8 cellular contexts compared by ENCODE assay signal in the genomic region with DNA sequence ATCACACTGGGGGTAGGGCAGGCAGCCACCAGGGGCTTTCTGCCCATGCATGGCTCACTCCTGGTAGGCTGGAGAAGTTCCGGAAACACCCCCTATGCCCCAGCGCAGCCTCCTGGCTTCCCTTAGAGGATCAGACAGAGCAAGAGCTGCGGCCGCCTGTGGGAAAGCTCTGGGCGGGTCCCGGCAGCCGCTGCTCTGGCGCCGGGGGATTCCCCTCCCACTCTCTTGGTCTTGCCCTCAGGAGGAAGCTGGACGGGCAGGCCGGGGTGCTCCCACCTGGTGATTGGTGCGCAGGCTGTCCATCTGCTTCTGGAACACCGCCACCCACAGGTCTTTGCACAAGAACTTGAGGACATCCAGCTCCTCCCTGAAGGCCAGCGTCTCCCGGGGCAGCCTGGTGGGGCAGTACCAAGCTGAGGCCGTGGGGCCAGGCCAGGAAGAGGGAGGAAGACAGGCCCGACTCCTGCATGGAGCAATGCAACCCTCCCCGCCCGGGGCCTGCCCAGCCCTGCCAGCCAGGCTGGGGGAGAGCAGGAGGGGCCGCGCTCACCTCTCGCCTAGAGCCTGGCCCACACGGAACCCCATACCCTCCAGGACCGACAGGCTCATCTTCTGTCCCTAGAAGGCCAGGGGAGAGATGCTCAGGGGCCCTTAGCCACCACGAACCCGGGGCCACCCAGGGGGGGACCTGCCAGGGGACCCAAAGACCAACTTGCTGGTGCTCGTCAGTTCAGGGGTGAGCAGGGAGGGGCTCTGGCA. TPM values are rescaled to one million over a fixed set of nuclear protein-coding genes. Genes with fewer than 3 reads are reported as not detected.
DNase-seq lines count a peak whose midpoint lies in the region; ATAC-seq lines count a peak whose summit lies in the region.

No MANE protein-coding gene starts in this region.

- intact Hi-C loops in activated T-helper 2 cell treated with anti-CD3 and anti-CD28 coated beads, Interferon-gamma antibody, Interleukin-2, Interleukin-4, amounts not matched to agents 10 μg/mL and 5 μg/mL and 100 μg/mL, durations not matched to agents 14 hours and 24 hours and 36 hours (cut with micrococcal nuclease): loop anchor here (1.0 kb wide), 1 partner anchor 14 kb away; a partner anchor contains a TSS
- intact Hi-C loops in posterior cingulate gyrus (cut with DNase I): no loop called here

- peak overlapping the region; percentile 3; the same call in 1 of the 2 replicates for H3K9ac ChIP-seq in ES-I3 (ENCODE audit: low read depth, low read length)

- H3K36me3 Mint-ChIP-seq in activated T-helper 2 cell treated with anti-CD3 and anti-CD28 coated beads, Interferon-gamma antibody, Interleukin-2, Interleukin-4, amounts not matched to agents 10 μg/mL and 5 μg/mL and 100 μg/mL, durations not matched to agents 14 hours and 24 hours and 36 hours (ENCODE audit: low read depth): no peaks in the 10 kb centered on the region

- H3K27me3 Mint-ChIP-seq in activated T-helper 2 cell treated with anti-CD3 and anti-CD28 coated beads, Interferon-gamma antibody, Interleukin-2, Interleukin-4, amounts not matched to agents 10 μg/mL and 5 μg/mL and 100 μg/mL, durations not matched to agents 14 hours and 24 hours and 36 hours (ENCODE audit: low read depth): no peaks in the 10 kb centered on the region

- H3K9me3 Mint-ChIP-seq in activated T-helper 2 cell treated with anti-CD3 and anti-CD28 coated beads, Interferon-gamma antibody, Interleukin-2, Interleukin-4, amounts not matched to agents 10 μg/mL and 5 μg/mL and 100 μg/mL, durations not matched to agents 14 hours and 24 hours and 36 hours: no peaks in the 10 kb centered on the region

- peaks cover 16% of the 10 kb centered on the region; the same call in 1 of the 2 replicates for H3K4me1 ChIP-seq in ES-I3 (ENCODE audit: insufficient read depth, low read length)

- no peak overlapping the region for H3K27ac Mint-ChIP-seq in activated T-helper 2 cell treated with anti-CD3 and anti-CD28 coated beads, Interferon-gamma antibody, Interleukin-2, Interleukin-4, amounts not matched to agents 10 μg/mL and 5 μg/mL and 100 μg/mL, durations not matched to agents 14 hours and 24 hours and 36 hours

- H3K9me3 ChIP-seq in ES-I3 (ENCODE audit: control insufficient read depth, insufficient read depth, low read length): no peaks in the 10 kb centered on the region

- peak; percentile 70 for ATAC-seq in GM21786 (IDR thresholded peaks at IDR 0.05; ENCODE audit: unreplicated experiment)

- peaks cover 12% of the 10 kb centered on the region for H3K4me1 Mint-ChIP-seq in activated T-helper 2 cell treated with anti-CD3 and anti-CD28 coated beads, Interferon-gamma antibody, Interleukin-2, Interleukin-4, amounts not matched to agents 10 μg/mL and 5 μg/mL and 100 μg/mL, durations not matched to agents 14 hours and 24 hours and 36 hours (ENCODE audit: low read depth)

- DNase-seq in NCI-H69 (lab: John Stamatoyannopoulos, UW) (peak; percentile 50), iPS-NIHi11 (ENCODE audit: low spot score) (peak; percentile 78), NCI-H146 (lab: John Stamatoyannopoulos, UW) (no peak), posterior cingulate gyrus (no peak)
- DNase-seq in activated T-helper 2 cell treated with anti-CD3 and anti-CD28 coated beads, Interferon-gamma antibody, Interleukin-2, Interleukin-4, amounts not matched to agents 10 μg/mL and 5 μg/mL and 100 μg/mL, durations not matched to agents 14 hours and 24 hours and 36 hours (ENCODE audit: low spot score): peak; percentile 47
- DNase-seq in stimulated activated CD8-positive, alpha-beta memory T cell treated with anti-CD3 and anti-CD28 coated beads, Interleukin-2, amount 100 ng/mL, for 48 hours (ENCODE audit: low read depth in 2 of 2): peak; percentile 47 to 64

- H3K4me3 Mint-ChIP-seq in activated T-helper 2 cell treated with anti-CD3 and anti-CD28 coated beads, Interferon-gamma antibody, Interleukin-2, Interleukin-4, amounts not matched to agents 10 μg/mL and 5 μg/mL and 100 μg/mL, durations not matched to agents 14 hours and 24 hours and 36 hours (ENCODE audit: low read depth): peak overlapping the region; percentile 2

- H3K36me3 ChIP-seq in ES-I3 (ENCODE audit: insufficient read depth, low read length): no peaks in the 10 kb centered on the region

RNA-seq across cellular contexts. Expression of a gene that starts 4.0 kb away (rescaled TPM):
- total RNA-seq in activated T-helper 2 cell treated with anti-CD3 and anti-CD28 coated beads, Interferon-gamma antibody, Interleukin-2, Interleukin-4, amounts not matched to agents 10 μg/mL and 5 μg/mL and 100 μg/mL, durations not matched to agents 14 hours and 24 hours and 36 hours: 0.07 and 0.09 TPM in 2 replicates

RNA-seq across cellular contexts. Expression of a gene that starts 13.3 kb away (rescaled TPM):
- 27.4 and 31.4 TPM in 2 replicates for total RNA-seq in activated T-helper 2 cell treated with anti-CD3 and anti-CD28 coated beads, Interferon-gamma antibody, Interleukin-2, Interleukin-4, amounts not matched to agents 10 μg/mL and 5 μg/mL and 100 μg/mL, durations not matched to agents 14 hours and 24 hours and 36 hours

RNA-seq across cellular contexts. Expression of a gene that starts 13.8 kb away (rescaled TPM):
- total RNA-seq in activated T-helper 2 cell treated with anti-CD3 and anti-CD28 coated beads, Interferon-gamma antibody, Interleukin-2, Interleukin-4, amounts not matched to agents 10 μg/mL and 5 μg/mL and 100 μg/mL, durations not matched to agents 14 hours and 24 hours and 36 hours: 9.7 and 10.8 TPM in 2 replicates

Comparison
In these comparisons a context has a peak if more than half of its experiments do, and no peak if none do; other contexts are left out.
1. DNase-seq: peak in NCI-H69 (single experiment), activated T-helper 2 cell treated with anti-CD3 and anti-CD28 coated beads, Interferon-gamma antibody, Interleukin-2, Interleukin-4, amounts not matched to agents 10 μg/mL and 5 μg/mL and 100 μg/mL, durations not matched to agents 14 hours and 24 hours and 36 hours (single experiment), iPS-NIHi11 (single experiment) and stimulated activated CD8-positive, alpha-beta memory T cell treated with anti-CD3 and anti-CD28 coated beads, Interleukin-2, amount 100 ng/mL, for 48 hours (2 of 2); none in NCI-H146 (single experiment) and posterior cingulate gyrus (0 of 10).